In genomic region chr14:74763803-74764531, GRCh38 we compare ENCODE assay signal across 8 cellular contexts. TPM values are rescaled to one million over a fixed set of nuclear protein-coding genes. Genes with fewer than 3 reads are reported as not detected.
DNase-seq lines count a peak whose midpoint lies in the region; ATAC-seq and TF ChIP-seq lines count a peak whose summit lies in the region.

No MANE protein-coding gene starts in this region.

- ATAC-seq in GM21390 (IDR thresholded peaks at IDR 0.05; ENCODE audit: unreplicated experiment) (no peak), HG03039 (IDR thresholded peaks at IDR 0.05; ENCODE audit: unreplicated experiment) (no peak)

- peaks cover 20% of the 10 kb centered on the region for H3K4me1 Mint-ChIP-seq in Calu3 (ENCODE audit: low read depth, unreplicated experiment)
- H3K4me1 Mint-ChIP-seq in activated naive CD8-positive, alpha-beta T cell (ENCODE audit: low read depth) = peaks cover 55% of the 10 kb centered on the region

- H3K4me3 ChIP-seq in MG63 = peak overlapping the region; percentile 89
- peak overlapping the region; percentile 77 to 98 (median 94) for H3K4me3 ChIP-seq in sigmoid colon

- TF ChIP-seq EP300 in sigmoid colon (IDR thresholded peaks at IDR 0.05) = no peak

- CTCF ChIA-PET in Calu3 (lab: Charles Lee) = interaction anchor here (1.4 kb wide), 1 partner anchor 10 kb away, joined by 5 read pairs; no protein-coding TSS in a partner anchor

- H3K4me1 ChIP-seq in sigmoid colon = peaks cover 0 to 52% (median 49%) of the 10 kb centered on the region in 4 donors

- H3K9me3 ChIP-seq in MG63 (no peaks in the 10 kb centered on the region), sigmoid colon (no peaks in the 10 kb centered on the region)

- H3K27ac Mint-ChIP-seq in Calu3 (ENCODE audit: unreplicated experiment) = peak overlapping the region; percentile 71
- peak overlapping the region; percentile 95 for H3K27ac Mint-ChIP-seq in activated naive CD8-positive, alpha-beta T cell

- BruUV-seq in Calu3 (replicated peaks; lab: Mats Ljungman, UMichigan) = TSS peak; percentile 34

- TF ChIP-seq CTCF in Calu3 (IDR thresholded peaks at IDR 0.05; ENCODE audit: unreplicated experiment) = no peak
- TF ChIP-seq CTCF in sigmoid colon (IDR thresholded peaks at IDR 0.05) = no peak

- H3K27me3 Mint-ChIP-seq in Calu3 (ENCODE audit: unreplicated experiment) = no peaks in the 10 kb centered on the region
- H3K27me3 Mint-ChIP-seq in activated naive CD8-positive, alpha-beta T cell = no peaks in the 10 kb centered on the region

- H3K27me3 ChIP-seq in MG63 = no peaks in the 10 kb centered on the region
- H3K27me3 ChIP-seq in sigmoid colon = no peaks in the 10 kb centered on the region

- peak overlapping the region; percentile 81 for H3K4me3 Mint-ChIP-seq in Calu3 (ENCODE audit: low read depth, unreplicated experiment)
- peak overlapping the region; percentile 94 for H3K4me3 Mint-ChIP-seq in activated naive CD8-positive, alpha-beta T cell

- H3K36me3 ChIP-seq in MG63 (no peaks in the 10 kb centered on the region; the same call in 1 of the 2 replicates), sigmoid colon (no peaks in the 10 kb centered on the region)

- peak overlapping the region; percentile 87 to 98 (median 90) for H3K27ac ChIP-seq in sigmoid colon

- no peaks in the 10 kb centered on the region for H3K9me3 Mint-ChIP-seq in Calu3 (ENCODE audit: low read depth, unreplicated experiment)
- no peaks in the 10 kb centered on the region for H3K9me3 Mint-ChIP-seq in activated naive CD8-positive, alpha-beta T cell (ENCODE audit: low read depth)

- H3K36me3 Mint-ChIP-seq in Calu3 (ENCODE audit: insufficient read depth, unreplicated experiment) = peaks cover 39% of the 10 kb centered on the region
- H3K36me3 Mint-ChIP-seq in activated naive CD8-positive, alpha-beta T cell = peaks cover 5% of the 10 kb centered on the region

- 2 to 3% methylated on average over 19 of the region's 19 CpGs for WGBS in sigmoid colon, 2 donors

- intact Hi-C loops in Calu3 (cut with micrococcal nuclease; ENCODE audit: unreplicated experiment) = loop anchor here (10.0 kb wide), 1 partner anchor 159 kb away; no protein-coding TSS in a partner anchor
- intact Hi-C loops in sigmoid colon (cut with DNase I) = loop anchor here (5.0 kb wide), 1 partner anchor 52 kb away; the partner anchor contains the start of genes AREL1 and FCF1

- TF ChIP-seq POLR2A in sigmoid colon (IDR thresholded peaks at IDR 0.05) = no peak

- DNase-seq in Calu3 (peak; percentile 3), MG63 (peak; percentile 1), hepatic stellate cell (ENCODE audit: low spot score) (peak; percentile 30), sigmoid colon (peak; percentile 65), NOMO-1 (lab: John Stamatoyannopoulos, UW; ENCODE audit: unreplicated experiment in 2 of 2) (no peak)

RNA-seq across cellular contexts. Expression of gene YLPM1, which starts 0.9 kb away (rescaled TPM):
- total RNA-seq in Calu3 (2022) = 66.5 and 67.5 TPM in 2 replicates
- 3.9 and 4.5 TPM in 2 replicates for total RNA-seq in MG63 (2014; rRNA removed; shearing (Covaris generic); ENCODE audit: low replicate concordance)
- total RNA-seq in sigmoid colon = 10 to 100 TPM; 40.3 to 58.7 (median 40.6) TPM
- polyA plus RNA-seq in sigmoid colon = 10 to 100 TPM in 1 of 3 donors, 1 to 10 TPM in 2; 7.2 to 23.6 (median 7.2) TPM

RNA-seq across cellular contexts. Expression of gene FCF1, which starts 51.0 kb away (rescaled TPM):
- total RNA-seq in Calu3 (2022) (58.0 and 60.9 TPM in 2 replicates), sigmoid colon (10 to 100 TPM; 18.6 to 35.7 (median 28.3) TPM)
- 44.2 and 92.7 TPM in 2 replicates for total RNA-seq in MG63 (2014; rRNA removed; shearing (Covaris generic); ENCODE audit: low replicate concordance)
- polyA plus RNA-seq in sigmoid colon = 10 to 100 TPM; 22.2 to 32.3 (median 23.4) TPM

RNA-seq across cellular contexts. Expression of gene AREL1, which starts 51.1 kb away (rescaled TPM):
- 31.9 and 40.3 TPM in 2 replicates for total RNA-seq in Calu3 (2022)
- 4.9 and 11.6 TPM in 2 replicates for total RNA-seq in MG63 (2014; rRNA removed; shearing (Covaris generic); ENCODE audit: low replicate concordance)
- total RNA-seq in sigmoid colon = 10 to 100 TPM; 11.7 to 16.6 (median 14.3) TPM
- 10 to 100 TPM in 2 of 3 donors, 1 to 10 TPM in 1; 4.8 to 20.2 (median 10.4) TPM for polyA plus RNA-seq in sigmoid colon

Comparison
In these comparisons a context has a peak if more than half of its experiments do, and no peak if none do; other contexts are left out.
1. DNase-seq: peak in Calu3 (single experiment), MG63 (single experiment), hepatic stellate cell (single experiment) and sigmoid colon (single experiment); none in NOMO-1 (0 of 2).